Comparison of ENCODE assay signal across 26 cellular contexts in genomic region chr11:46631676-46632075, GRCh38. TPM values are rescaled to one million over a fixed set of nuclear protein-coding genes. Genes with fewer than 3 reads are reported as not detected.
DNase-seq lines count a peak whose midpoint lies in the region; ATAC-seq, FAIRE-seq and TF ChIP-seq lines count a peak whose summit lies in the region.
"Had no signal": no experiment of that assay in that cellular context is flagged by ENCODE, and none has a peak within 500 bp of the region (broad histone marks: within the 10 kb centered on the region; RNA-seq: fewer than 3 reads in every experiment).

No MANE protein-coding gene starts in this region.

- H3K36me3 Mint-ChIP-seq in activated naive CD8-positive, alpha-beta T cell: peaks cover 9% of the 10 kb centered on the region
- H3K36me3 Mint-ChIP-seq in activated naive CD8-positive, alpha-beta T cell treated with anti-CD3 and anti-CD28 coated beads, Interleukin-2, amount 50 U/mL, for 24 hours (ENCODE audit: low read depth): peaks cover 14% of the 10 kb centered on the region

- H3K27ac Mint-ChIP-seq in activated naive CD8-positive, alpha-beta T cell: peak overlapping the region; percentile 28
- H3K27ac Mint-ChIP-seq in activated naive CD8-positive, alpha-beta T cell treated with anti-CD3 and anti-CD28 coated beads, Interleukin-2, amount 50 U/mL, for 24 hours: no peak overlapping the region
- H3K27ac Mint-ChIP-seq: CD4-positive, alpha-beta T cell had no signal

- TF ChIP-seq CTCF in bronchial epithelial cell (IDR thresholded peaks at IDR 0.05; ENCODE audit: insufficient read depth, low read length, severe bottlenecking) (no peak), epithelial cell of esophagus (IDR thresholded peaks at IDR 0.05; ENCODE audit: insufficient read depth, low read depth, low read length, missing control alignments) (no peak)

- intact Hi-C loops in cardiac septum (cut with DNase I): no loop called here

- H3K4me3 Mint-ChIP-seq in activated naive CD8-positive, alpha-beta T cell: no peak overlapping the region
- no peak overlapping the region for H3K4me3 Mint-ChIP-seq in activated naive CD8-positive, alpha-beta T cell treated with anti-CD3 and anti-CD28 coated beads, Interleukin-2, amount 50 U/mL, for 24 hours
- H3K4me3 Mint-ChIP-seq: CD14-positive monocyte; CD4-positive, alpha-beta T cell; CD8-positive, alpha-beta memory T cell had no signal

- peaks cover 3% of the 10 kb centered on the region for H3K36me3 ChIP-seq in bronchial epithelial cell (ENCODE audit: control insufficient read depth, insufficient read depth, low read length)
- H3K36me3 ChIP-seq: BE2C had no signal

- no peaks in the 10 kb centered on the region for H3K9me3 Mint-ChIP-seq in activated naive CD8-positive, alpha-beta T cell (ENCODE audit: low read depth)
- no peaks in the 10 kb centered on the region for H3K9me3 Mint-ChIP-seq in activated naive CD8-positive, alpha-beta T cell treated with anti-CD3 and anti-CD28 coated beads, Interleukin-2, amount 50 U/mL, for 24 hours
- H3K9me3 Mint-ChIP-seq: CD14-positive monocyte; CD4-positive, alpha-beta T cell; CD8-positive, alpha-beta memory T cell had no signal

- H3K4me3 ChIP-seq in bronchial epithelial cell (ENCODE audit: low read depth, low read length) (no peak overlapping the region), epithelial cell of esophagus (ENCODE audit: low read length) (no peak overlapping the region)
- H3K4me3 ChIP-seq: A549; BLaER1 treated with 17β-estradiol and CSF1 and Interleukin-3, amounts not matched to agents 10 nM and 100 nM; GM12878; GM23248 had no signal

- FAIRE-seq in bronchial epithelial cell (lab: Jason Lieb, UNC): no peak
- FAIRE-seq: A549, D721Med, GM12878, GM19239, H1 had no signal

- ATAC-seq in activated naive CD8-positive, alpha-beta T cell treated with anti-CD3 and anti-CD28 coated beads, Interleukin-2, amount 50 U/mL, for 24 hours: no peak
- ATAC-seq: A549, GM12878 had no signal

- DNase-seq in activated naive CD8-positive, alpha-beta T cell treated with anti-CD3 and anti-CD28 coated beads, Interleukin-2, amount 50 U/mL, for 24 hours: no peak
- DNase-seq in bronchial epithelial cell (ENCODE audit: low read depth) (peak; percentile 65), epithelial cell of esophagus (ENCODE audit: low read depth) (peak; percentile 77), cardiac septum (ENCODE audit: low spot score) (no peak), LoVo (ENCODE audit: low spot score) (no peak)
- DNase-seq: 8988T; ACHN; AML-193; BE2C; CD4-positive, alpha-beta T cell; CD8-positive, alpha-beta memory T cell; DMS 273 treated with DMSO at 0.1 percent for 48 hours; DMS79; EL; GDM1; GM23248; H7; HCEC 1CT had no signal

- H3K4me1 Mint-ChIP-seq in activated naive CD8-positive, alpha-beta T cell (ENCODE audit: low read depth): peaks cover 12% of the 10 kb centered on the region
- peaks cover 2% of the 10 kb centered on the region for H3K4me1 Mint-ChIP-seq in activated naive CD8-positive, alpha-beta T cell treated with anti-CD3 and anti-CD28 coated beads, Interleukin-2, amount 50 U/mL, for 24 hours
- H3K4me1 Mint-ChIP-seq: CD14-positive monocyte had no signal

- H3K27me3 Mint-ChIP-seq in activated naive CD8-positive, alpha-beta T cell: no peaks in the 10 kb centered on the region
- H3K27me3 Mint-ChIP-seq in activated naive CD8-positive, alpha-beta T cell treated with anti-CD3 and anti-CD28 coated beads, Interleukin-2, amount 50 U/mL, for 24 hours: no peaks in the 10 kb centered on the region
- H3K27me3 Mint-ChIP-seq: CD4-positive, alpha-beta T cell; CD8-positive, alpha-beta memory T cell had no signal

- no peaks in the 10 kb centered on the region for H3K27me3 ChIP-seq in bronchial epithelial cell (ENCODE audit: control insufficient read depth, insufficient read depth, low read length)
- H3K27me3 ChIP-seq: BE2C; BLaER1 treated with 17β-estradiol and CSF1 and Interleukin-3, amounts not matched to agents 10 nM and 100 nM had no signal

RNA-seq across cellular contexts. Expression of gene ATG13, which starts 14.3 kb away (rescaled TPM):
- 36.9 and 63.5 TPM in 2 replicates for total RNA-seq in bronchial epithelial cell
- 43.4 TPM for total RNA-seq in cardiac septum

RNA-seq across cellular contexts. Expression of gene HARBI1, which starts 14.6 kb away (rescaled TPM):
- total RNA-seq in bronchial epithelial cell: 8.4 and 10.4 TPM in 2 replicates
- 2.9 TPM for total RNA-seq in cardiac septum

RNA-seq across cellular contexts. Expression of gene AMBRA1, which starts 37.9 kb away (rescaled TPM):
- total RNA-seq in bronchial epithelial cell (11.3 and 14.3 TPM in 2 replicates), cardiac septum (18.0 TPM)

Comparison
In these comparisons a context has a peak if more than half of its experiments do, and no peak if none do; other contexts are left out.
1. DNase-seq: peak in bronchial epithelial cell (single experiment) and epithelial cell of esophagus (single experiment); none in activated naive CD8-positive, alpha-beta T cell treated with anti-CD3 and anti-CD28 coated beads, Interleukin-2, amount 50 U/mL, for 24 hours (single experiment), cardiac septum (single experiment) and LoVo (single experiment).